ENCODE assay signal across 30 cellular contexts in the genomic region with DNA sequence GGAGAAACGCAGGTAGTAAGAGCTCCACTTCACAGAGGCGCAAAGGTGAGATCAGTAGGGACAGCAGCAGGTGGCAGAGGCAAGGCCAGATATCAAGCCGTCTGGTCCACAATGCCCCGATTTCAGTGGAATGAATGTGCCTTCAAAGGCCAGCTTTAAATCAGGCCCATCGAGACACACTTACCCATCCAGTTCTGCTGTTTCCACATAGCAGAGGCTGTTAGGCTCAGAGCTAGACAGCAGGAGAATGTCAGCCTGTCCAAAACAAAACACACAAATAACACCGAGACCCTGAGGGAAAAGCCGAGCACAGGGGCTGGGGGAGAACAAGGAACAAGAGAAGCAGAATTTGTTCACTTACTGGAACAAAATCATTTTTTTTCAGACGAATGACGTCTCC.
DNase-seq lines count a peak whose midpoint lies in the region; ATAC-seq and TF ChIP-seq lines count a peak whose summit lies in the region.
"Had no signal": no experiment of that assay in that cellular context is flagged by ENCODE, and none has a peak within 500 bp of the region (broad histone marks: within the 10 kb centered on the region; RNA-seq: fewer than 3 reads in every experiment).

No MANE protein-coding gene starts in this region.

- H4K91ac ChIP-seq in IMR-90 (ENCODE audit: insufficient read depth, low read depth, low read length) (no peak overlapping the region), mesenchymal stem cell (ENCODE audit: low read length) (no peak overlapping the region)

- H3K4ac ChIP-seq in IMR-90 (ENCODE audit: low read depth, low read length), result no peak overlapping the region
- no peak overlapping the region for H3K4ac ChIP-seq in mesenchymal stem cell (ENCODE audit: low read depth in 1 of 2, low read length in 2 of 2)

- H3K9ac ChIP-seq in IMR-90 (ENCODE audit: low read depth, low read length) (no peak overlapping the region), mesenchymal stem cell (ENCODE audit: low read length) (peak overlapping the region; percentile 12)
- H3K9ac ChIP-seq: SK-N-SH had no signal

- H3K27me3 Mint-ChIP-seq in endothelial cell (ENCODE audit: unreplicated experiment), result peaks cover 4% of the 10 kb centered on the region
- no peaks in the 10 kb centered on the region for H3K27me3 Mint-ChIP-seq in effector memory CD8-positive, alpha-beta T cell
- H3K27me3 Mint-ChIP-seq: activated B cell treated with CpG ODN at 0.5 μM for 24 hours; activated CD4-positive, alpha-beta T cell treated with anti-CD3 and anti-CD28 coated beads, Interleukin-2, amount 10 ng/mL, durations not matched to agents 7 days and 5 days; activated naive CD8-positive, alpha-beta T cell treated with anti-CD3 and anti-CD28 coated beads, Interleukin-2, amount 10 ng/mL, durations not matched to agents 7 days and 5 days; IgD-negative memory B cell; stimulated activated naive CD8-positive, alpha-beta T cell treated with anti-CD3 and anti-CD28 coated beads, Interleukin-15, amount 100 ng/mL, for 72 hours had no signal

- H2BK120ac ChIP-seq in IMR-90 (ENCODE audit: low read depth, low read length), result no peak overlapping the region
- no peak overlapping the region for H2BK120ac ChIP-seq in mesenchymal stem cell (ENCODE audit: low read depth, low read length)

- POLR2A ChIA-PET in IMR-90 (lab: Charles Lee; ENCODE audit: unreplicated experiment), result no interaction called here

- peaks cover 12% of the 10 kb centered on the region for H3K9me1 ChIP-seq in IMR-90 (ENCODE audit: insufficient read depth, low read length)

- no TSS peak for BruUV-seq in IMR-90 (replicated peaks; lab: Mats Ljungman, UMichigan)

- TF ChIP-seq POLR2A in IMR-90 (IDR thresholded peaks at IDR 0.05; ENCODE audit: low read depth, low read length), result no peak

- peaks cover 6% of the 10 kb centered on the region; the same call in 1 of the 2 replicates for H3K4me1 ChIP-seq in IMR-90 (ENCODE audit: control insufficient read depth, insufficient read depth, low read length)
- H3K4me1 ChIP-seq in mesenchymal stem cell (ENCODE audit: control insufficient read depth, insufficient read depth, low read depth, low read length), result peaks cover 5% of the 10 kb centered on the region
- peaks cover 14 to 36% of the 10 kb centered on the region in 2 donors for H3K4me1 ChIP-seq in thoracic aorta (ENCODE audit: control insufficient read depth in 1 of 2, low read depth in 2 of 2)
- H3K4me1 ChIP-seq: right lobe of liver had no signal

- no peak overlapping the region for H3K56ac ChIP-seq in IMR-90 (ENCODE audit: extremely low read depth, insufficient read depth, low read length)

- H3K27me3 ChIP-seq in IMR-90 (ENCODE audit: control insufficient read depth, insufficient read depth, low read length) (no peaks in the 10 kb centered on the region), mesenchymal stem cell (ENCODE audit: control insufficient read depth in 1 of 2, insufficient read depth in 1 of 2, low read length in 2 of 2) (no peaks in the 10 kb centered on the region), thoracic aorta (replicated peaks; ENCODE audit: insufficient read depth) (no peaks in the 10 kb centered on the region)
- H3K27me3 ChIP-seq: pancreas, right lobe of liver, spleen, tibial artery had no signal

- no peak overlapping the region for H2AK9ac ChIP-seq in IMR-90 (replicated peaks; ENCODE audit: low read depth, low read length, poor library complexity)

- ATAC-seq in IMR-90 (ENCODE audit: low read depth) (no peak), thoracic aorta (ENCODE audit: insufficient number of reproducible peaks, low FRiP score, low read depth) (no peak), GM21576 (IDR thresholded peaks at IDR 0.05; ENCODE audit: unreplicated experiment) (no peak)
- ATAC-seq in effector memory CD8-positive, alpha-beta T cell (replicated peaks), result no peak
- ATAC-seq: activated T-cell treated with anti-CD3 and anti-CD28 coated beads, Interleukin-2, amount 50 U/mL, for 4 hours; esophagus mucosa; right lobe of liver; stimulated activated naive CD8-positive, alpha-beta T cell treated with anti-CD3 and anti-CD28 coated beads, Interleukin-15, amount 100 ng/mL, for 72 hours had no signal

- no peak for DNase-seq in IMR-90
- no peak for DNase-seq in endothelial cell (ENCODE audit: low spot score)
- DNase-seq in mesenchymal stem cell, result no peak
- no peak for DNase-seq in thoracic aorta (ENCODE audit: low spot score)
- no peak for DNase-seq in effector memory CD8-positive, alpha-beta T cell
- no peak for DNase-seq in NCI-H345 treated with DMSO at 0.1 percent for 48 hours (lab: John Stamatoyannopoulos, UW; ENCODE audit: unreplicated experiment)
- DNase-seq: activated B cell treated with CpG ODN at 0.5 μM for 24 hours; activated CD4-positive, alpha-beta T cell treated with anti-CD3 and anti-CD28 coated beads, Interleukin-2, amount 10 ng/mL, durations not matched to agents 7 days and 5 days; activated gamma-delta T cell; activated naive CD8-positive, alpha-beta T cell treated with anti-CD3 and anti-CD28 coated beads, Interleukin-2, amount 10 ng/mL, durations not matched to agents 7 days and 5 days; activated T-cell treated with anti-CD3 and anti-CD28 coated beads, Interleukin-2, amount 50 U/mL, for 4 hours; aorta; COR-L47; cortex of kidney; MV-4-11; NCI-H146; NCI-H2107; NCI-H524; nephron progenitor cell; NK-92 treated with Interleukin-12 subunit alpha and Interleukin-12 subunit beta, amount 100 ng/mL, for 24 hours; pancreas; right lobe of liver; SK-N-SH; spleen; stimulated activated CD8-positive, alpha-beta memory T cell treated with anti-CD3 and anti-CD28 coated beads, Interleukin-4, amount 100 ng/mL, for 48 hours; stimulated activated naive CD8-positive, alpha-beta T cell treated with anti-CD3 and anti-CD28 coated beads, Interleukin-15, amount 100 ng/mL, for 72 hours; tibial artery had no signal

- dilution Hi-C loops in IMR-90 (cut with HindIII; ENCODE audit: low sequenced_read_pairs, unreplicated experiment), result no loop called here

- no peak overlapping the region for H3K27ac ChIP-seq in IMR-90 (ENCODE audit: insufficient read depth, low read length)
- no peak overlapping the region for H3K27ac ChIP-seq in mesenchymal stem cell (ENCODE audit: low read length, poor library complexity, severe bottlenecking)
- H3K27ac ChIP-seq in thoracic aorta, result peak overlapping the region; percentile 3 to 44
- H3K27ac ChIP-seq: pancreas, right lobe of liver, spleen had no signal

- CTCF ChIA-PET in IMR-90 (lab: Yijun Ruan, JAX), result no interaction called here

- peaks cover 4% of the 10 kb centered on the region for H4K20me1 ChIP-seq in IMR-90 (ENCODE audit: insufficient read depth, low read length)

- H3K79me1 ChIP-seq in IMR-90 (ENCODE audit: low read depth in 1 of 2, low read length in 2 of 2) (peaks cover 27 to 71% of the 10 kb centered on the region in 2 experiments), mesenchymal stem cell (replicated peaks; ENCODE audit: low read length, poor library complexity, severe bottlenecking) (peaks cover 13% of the 10 kb centered on the region)

- no peak for TF ChIP-seq RAD21 in IMR-90 (IDR thresholded peaks at IDR 0.05; ENCODE audit: low read length)

- H3K4me1 Mint-ChIP-seq in endothelial cell (ENCODE audit: unreplicated experiment), result peaks cover 2% of the 10 kb centered on the region
- H3K4me1 Mint-ChIP-seq in effector memory CD8-positive, alpha-beta T cell (ENCODE audit: low read depth in 2 of 2), result peaks cover 0 to 1% of the 10 kb centered on the region in 2 donors
- H3K4me1 Mint-ChIP-seq: activated CD4-positive, alpha-beta T cell treated with anti-CD3 and anti-CD28 coated beads, Interleukin-2, amount 10 ng/mL, durations not matched to agents 7 days and 5 days; activated naive CD8-positive, alpha-beta T cell treated with anti-CD3 and anti-CD28 coated beads, Interleukin-2, amount 10 ng/mL, durations not matched to agents 7 days and 5 days had no signal

- H3K9me3 ChIP-seq in IMR-90 (ENCODE audit: control insufficient read depth, insufficient read depth, low read length) (no peaks in the 10 kb centered on the region), mesenchymal stem cell (ENCODE audit: control insufficient read depth, low read length) (no peaks in the 10 kb centered on the region), thoracic aorta (no peaks in the 10 kb centered on the region)
- H3K9me3 ChIP-seq: pancreas, right lobe of liver, SK-N-SH, spleen, tibial artery had no signal

- H3K27ac Mint-ChIP-seq in endothelial cell (ENCODE audit: unreplicated experiment), result peak overlapping the region; percentile 42
- H3K27ac Mint-ChIP-seq in effector memory CD8-positive, alpha-beta T cell, result no peak overlapping the region
- H3K27ac Mint-ChIP-seq: activated B cell treated with CpG ODN at 0.5 μM for 24 hours; activated CD4-positive, alpha-beta T cell treated with anti-CD3 and anti-CD28 coated beads, Interleukin-2, amount 10 ng/mL, durations not matched to agents 7 days and 5 days; activated naive CD8-positive, alpha-beta T cell treated with anti-CD3 and anti-CD28 coated beads, Interleukin-2, amount 10 ng/mL, durations not matched to agents 7 days and 5 days; nephron progenitor cell; stimulated activated naive CD8-positive, alpha-beta T cell treated with anti-CD3 and anti-CD28 coated beads, Interleukin-15, amount 100 ng/mL, for 72 hours had no signal

- in situ Hi-C loops in IMR-90 (cut with MboI; ENCODE audit: low sequenced_read_pairs), result no loop called here

- H3K14ac ChIP-seq in IMR-90 (replicated peaks; ENCODE audit: low read depth, low read length) (no peak overlapping the region), mesenchymal stem cell (ENCODE audit: low read length in 2 of 2) (no peak overlapping the region)

- peak overlapping the region; percentile 47 for H3K4me3 Mint-ChIP-seq in endothelial cell (ENCODE audit: unreplicated experiment)
- H3K4me3 Mint-ChIP-seq in effector memory CD8-positive, alpha-beta T cell, result no peak overlapping the region
- H3K4me3 Mint-ChIP-seq: activated B cell treated with CpG ODN at 0.5 μM for 24 hours; activated CD4-positive, alpha-beta T cell treated with anti-CD3 and anti-CD28 coated beads, Interleukin-2, amount 10 ng/mL, durations not matched to agents 7 days and 5 days; activated naive CD8-positive, alpha-beta T cell treated with anti-CD3 and anti-CD28 coated beads, Interleukin-2, amount 10 ng/mL, durations not matched to agents 7 days and 5 days; activated T-cell treated with anti-CD3 and anti-CD28 coated beads, Interleukin-2, amount 50 U/mL, for 4 hours; IgD-negative memory B cell; nephron progenitor cell; stimulated activated naive CD8-positive, alpha-beta T cell treated with anti-CD3 and anti-CD28 coated beads, Interleukin-15, amount 100 ng/mL, for 72 hours had no signal

- H2BK12ac ChIP-seq in mesenchymal stem cell (ENCODE audit: low read length in 2 of 2), result no peak overlapping the region

- H4K8ac ChIP-seq in IMR-90 (ENCODE audit: low read depth in 2 of 2, low read length in 2 of 2), result peak overlapping the region in 1 of 2 experiments; percentile 50; a peak in 1 of 4 replicates
- no peak overlapping the region for H4K8ac ChIP-seq in mesenchymal stem cell (ENCODE audit: low read length)

- TF ChIP-seq CTCF in IMR-90 (conservative IDR thresholded peaks at IDR 0.05; ENCODE audit: low read depth, low read length), result no peak
- no peak for TF ChIP-seq CTCF in endothelial cell (IDR thresholded peaks at IDR 0.05; ENCODE audit: unreplicated experiment)
- TF ChIP-seq CTCF in thoracic aorta (IDR thresholded peaks at IDR 0.05), result no peak

- H3K4me3 ChIP-seq in IMR-90 (ENCODE audit: insufficient read depth, low read depth, low read length) (no peak overlapping the region), mesenchymal stem cell (ENCODE audit: insufficient read depth in 1 of 2, low read depth in 1 of 2, low read length in 2 of 2) (no peak overlapping the region), thoracic aorta (no peak overlapping the region)
- H3K4me3 ChIP-seq: pancreas, right lobe of liver, spleen, tibial artery had no signal

- H3K36me3 Mint-ChIP-seq in endothelial cell (ENCODE audit: low read depth, unreplicated experiment), result peaks cover 46% of the 10 kb centered on the region
- no peaks in the 10 kb centered on the region for H3K36me3 Mint-ChIP-seq in effector memory CD8-positive, alpha-beta T cell (ENCODE audit: insufficient read depth)
- H3K36me3 Mint-ChIP-seq: activated naive CD8-positive, alpha-beta T cell treated with anti-CD3 and anti-CD28 coated beads, Interleukin-2, amount 10 ng/mL, durations not matched to agents 7 days and 5 days had no signal

- intact Hi-C loops in IMR-90 (cut with micrococcal nuclease), result loop anchor here (10.0 kb wide), 1 partner anchor 107 kb away; a partner anchor contains a TSS

- H2AFZ ChIP-seq in IMR-90 (replicated peaks; ENCODE audit: low read length, poor library complexity) (no peak overlapping the region), mesenchymal stem cell (ENCODE audit: low read depth, low read length) (no peak overlapping the region)

- 76% methylated on average over 3 of the region's 9 CpGs; no CpG with 5 or more reads in 1 of the 2 experiments for WGBS in IMR-90 (ENCODE audit: extremely low coverage in 2 of 2, insufficient read length in 1 of 2), 2 experiments
- WGBS in mesenchymal stem cell, result 89% methylated on average over 7 of the region's 9 CpGs

- H2AK5ac ChIP-seq in IMR-90 (ENCODE audit: low read depth, low read length), result 0 out of 2 replicates have a peak overlapping the region, but pooled peaks have one; percentile 30
- no peak overlapping the region for H2AK5ac ChIP-seq in mesenchymal stem cell (ENCODE audit: low read length, severe bottlenecking)

- H4K5ac ChIP-seq in IMR-90 (ENCODE audit: low read depth, low read length), result no peak overlapping the region

- H3K4me2 ChIP-seq in IMR-90 (ENCODE audit: low read depth, low read length) (no peak overlapping the region), mesenchymal stem cell (ENCODE audit: low read length, poor library complexity, severe bottlenecking) (no peak overlapping the region)
- H3K4me2 ChIP-seq: SK-N-SH had no signal

- H3K23ac ChIP-seq in IMR-90 (ENCODE audit: low read depth, low read length) (peak overlapping the region; percentile 37; the same call in 1 of the 2 replicates), mesenchymal stem cell (ENCODE audit: low read length in 2 of 2) (no peak overlapping the region)

- no peaks in the 10 kb centered on the region for H3K9me3 Mint-ChIP-seq in endothelial cell (ENCODE audit: unreplicated experiment)
- H3K9me3 Mint-ChIP-seq in effector memory CD8-positive, alpha-beta T cell, result no peaks in the 10 kb centered on the region
- H3K9me3 Mint-ChIP-seq: activated B cell treated with CpG ODN at 0.5 μM for 24 hours; activated naive CD8-positive, alpha-beta T cell treated with anti-CD3 and anti-CD28 coated beads, Interleukin-2, amount 10 ng/mL, durations not matched to agents 7 days and 5 days; activated T-cell treated with anti-CD3 and anti-CD28 coated beads, Interleukin-2, amount 50 U/mL, for 4 hours; IgD-negative memory B cell; nephron progenitor cell; stimulated activated naive CD8-positive, alpha-beta T cell treated with anti-CD3 and anti-CD28 coated beads, Interleukin-15, amount 100 ng/mL, for 72 hours had no signal

- H2BK20ac ChIP-seq in IMR-90 (ENCODE audit: low read depth, low read length), result no peak overlapping the region

- H3K36me3 ChIP-seq in IMR-90 (ENCODE audit: control insufficient read depth, insufficient read depth, low read length), result peaks cover 18% of the 10 kb centered on the region
- peaks cover 12 to 58% of the 10 kb centered on the region in 2 experiments for H3K36me3 ChIP-seq in mesenchymal stem cell (ENCODE audit: control insufficient read depth in 1 of 2, insufficient read depth in 2 of 2, low read depth in 1 of 2, low read length in 2 of 2)
- peaks cover 32% of the 10 kb centered on the region for H3K36me3 ChIP-seq in thoracic aorta

- H2BK5ac ChIP-seq in IMR-90 (ENCODE audit: low read depth, low read length, poor library complexity, severe bottlenecking), result no peak overlapping the region
- no peak overlapping the region for H2BK5ac ChIP-seq in mesenchymal stem cell (ENCODE audit: low read depth, low read length, poor library complexity, severe bottlenecking)

- H3K18ac ChIP-seq in IMR-90 (ENCODE audit: low read depth, low read length), result no peak overlapping the region
- peak overlapping the region in 1 of 2 experiments; percentile 0 for H3K18ac ChIP-seq in mesenchymal stem cell (ENCODE audit: low read depth in 1 of 2, low read length in 2 of 2)

- H2BK15ac ChIP-seq in IMR-90 (ENCODE audit: low read depth, low read length) (no peak overlapping the region), mesenchymal stem cell (ENCODE audit: low read depth, poor library complexity, severe bottlenecking) (no peak overlapping the region)

Comparison
In these comparisons a context has a peak if more than half of its experiments do, and no peak if none do; other contexts are left out.
1. H3K27ac ChIP-seq: peak in thoracic aorta (2 of 2); none in IMR-90 (single experiment) and mesenchymal stem cell (single experiment).